In genomic region chr15:66089049-66089448, GRCh38 we compare ENCODE assay signal across 27 cellular contexts.
DNase-seq lines count a peak whose midpoint lies in the region; ATAC-seq and TF ChIP-seq lines count a peak whose summit lies in the region.
"Had no signal": no experiment of that assay in that cellular context is flagged by ENCODE, and none has a peak within 500 bp of the region (broad histone marks: within the 10 kb centered on the region; RNA-seq: fewer than 3 reads in every experiment).

No MANE protein-coding gene starts in this region.

- peaks cover 44% of the 10 kb centered on the region for H3K4me1 Mint-ChIP-seq in brain
- no peaks in the 10 kb centered on the region for H3K4me1 Mint-ChIP-seq in HFFc6 (ENCODE audit: low read depth)

- H3K27ac Mint-ChIP-seq in brain, result peak overlapping the region in 4 of 5 experiments; percentile 27 to 90 (median 40)
- H3K27ac Mint-ChIP-seq in HFFc6, result no peak overlapping the region
- H3K27ac Mint-ChIP-seq: activated naive CD4-positive, alpha-beta T cell treated with anti-CD3 and anti-CD28 coated beads for 36 hours; IgD-negative memory B cell; T-helper 17 cell had no signal

- no peak for TF ChIP-seq CTCF in brain (conservative IDR thresholded peaks at IDR 0.05)
- no peak for TF ChIP-seq CTCF in testis (IDR thresholded peaks at IDR 0.05)
- no peak for TF ChIP-seq CTCF in HFFc6 (IDR thresholded peaks at IDR 0.05)

- DNase-seq in cardiac septum (ENCODE audit: low spot score), result peak; percentile 87
- DNase-seq in mesenteric fat pad (ENCODE audit: low spot score), result peak; percentile 74
- peak; percentile 55 for DNase-seq in testis
- no peak for DNase-seq in AG08396 (ENCODE audit: low spot score)
- DNase-seq in HFFc6, result no peak
- DNase-seq: ACHN; activated CD4-positive, alpha-beta T cell treated with anti-CD3 and anti-CD28 coated beads for 48 hours; activated naive CD4-positive, alpha-beta T cell treated with anti-CD3 and anti-CD28 coated beads for 36 hours; activated T-cell treated with anti-CD3 and anti-CD28 coated beads, Interleukin-2, amount 50 U/mL, for 48 hours; amniotic stem cell; Caco-2; central memory CD4-positive, alpha-beta T cell; DMS79 treated with DMSO at 0.1 percent for 48 hours; HCEC 1CT; mucosa of descending colon; NCI-H1105 treated with DMSO at 0.1 percent for 48 hours; NCI-H2029; NCI-H69; small intestine; stimulated activated CD4-positive, alpha-beta T cell treated with anti-CD3 and anti-CD28 coated beads, Interleukin-1b, Interleukin-23, amount 100 ng/mL, for 48 hours; T-helper 17 cell had no signal

- H3K4me3 ChIP-seq in testis, result no peak overlapping the region
- H3K4me3 ChIP-seq: BLaER1 treated with 17β-estradiol and CSF1 and Interleukin-3, amounts not matched to agents 10 nM and 100 nM; mucosa of descending colon; prostate gland had no signal

- peaks cover 13% of the 10 kb centered on the region for H3K4me1 ChIP-seq in testis
- H3K4me1 ChIP-seq: Caco-2, prostate gland had no signal

- H3K27me3 ChIP-seq in testis, result no peaks in the 10 kb centered on the region
- H3K27me3 ChIP-seq: BLaER1 treated with 17β-estradiol and CSF1 and Interleukin-3, amounts not matched to agents 10 nM and 100 nM had no signal

- no peak for ATAC-seq in HG03045 (IDR thresholded peaks at IDR 0.05; ENCODE audit: unreplicated experiment)
- ATAC-seq in GM19395 (IDR thresholded peaks at IDR 0.05; ENCODE audit: unreplicated experiment), result no peak
- ATAC-seq: mucosa of descending colon, T-helper 17 cell had no signal

- peaks cover 5% of the 10 kb centered on the region for H3K36me3 Mint-ChIP-seq in brain
- no peaks in the 10 kb centered on the region for H3K36me3 Mint-ChIP-seq in HFFc6 (ENCODE audit: low read depth)

- TF ChIP-seq POLR2A in testis (IDR thresholded peaks at IDR 0.05), result no peak

- H3K27ac ChIP-seq in testis, result peak overlapping the region in 1 of 2 donors; percentile 29
- H3K27ac ChIP-seq: BLaER1 treated with 17β-estradiol and CSF1 and Interleukin-3, amounts not matched to agents 10 nM and 100 nM; prostate gland had no signal

- H3K9me3 ChIP-seq in testis, result no peaks in the 10 kb centered on the region
- H3K9me3 ChIP-seq: Caco-2, mucosa of descending colon, prostate gland had no signal

- H3K36me3 ChIP-seq in testis (ENCODE audit: low read depth, missing control alignments), result no peaks in the 10 kb centered on the region
- H3K36me3 ChIP-seq: BLaER1 treated with 17β-estradiol and CSF1 and Interleukin-3, amounts not matched to agents 10 nM and 100 nM; prostate gland had no signal

- intact Hi-C loops in cardiac septum (cut with DNase I) (loop anchor here (5.0 kb wide), 1 partner anchor 147 kb away; no protein-coding TSS in a partner anchor), testis (cut with DNase I; ENCODE audit: low total_unique reads) (no loop called here)

- H3K4me3 Mint-ChIP-seq in brain (peak overlapping the region in 1 of 5 experiments; percentile 43), HFFc6 (no peak overlapping the region)
- H3K4me3 Mint-ChIP-seq: activated naive CD4-positive, alpha-beta T cell treated with anti-CD3 and anti-CD28 coated beads for 36 hours; IgD-negative memory B cell; T-helper 17 cell had no signal

- 37 to 43% methylated on average over 7 of the region's 7 CpGs for WGBS in testis, 2 donors

- H3K27me3 Mint-ChIP-seq in brain (peaks cover 8% of the 10 kb centered on the region), HFFc6 (ENCODE audit: insufficient read depth) (peaks cover 54% of the 10 kb centered on the region)

- H3K9me3 Mint-ChIP-seq in brain, result peaks cover 4 to 29% (median 20%) of the 10 kb centered on the region in 5 experiments
- no peaks in the 10 kb centered on the region for H3K9me3 Mint-ChIP-seq in HFFc6

Comparison
In these comparisons a context has a peak if more than half of its experiments do, and no peak if none do; other contexts are left out.
1. DNase-seq: peak in cardiac septum (single experiment), mesenteric fat pad (single experiment) and testis (single experiment); none in AG08396 (single experiment) and HFFc6 (single experiment).